8 cellular contexts compared by ENCODE assay signal in genomic region chr4:183097251-183098079, GRCh38. TPM values are rescaled to one million over a fixed set of nuclear protein-coding genes. Genes with fewer than 3 reads are reported as not detected.
DNase-seq lines count a peak whose midpoint lies in the region; TF ChIP-seq lines count a peak whose summit lies in the region.

No MANE protein-coding gene starts in this region.

- no peak overlapping the region for H3K9ac ChIP-seq in BLaER1
- no peak overlapping the region for H3K9ac ChIP-seq in neural cell (ENCODE audit: low read length)

- peak overlapping the region; percentile 93 for H3K4me3 ChIP-seq in BLaER1
- peak overlapping the region; percentile 80 for H3K4me3 ChIP-seq in neural cell (ENCODE audit: low read length)

- no peak overlapping the region for H3K27ac ChIP-seq in BLaER1
- H3K27ac ChIP-seq in neural cell (ENCODE audit: low read length) = no peak overlapping the region

- DNase-seq in activated CD4-positive, alpha-beta T cell treated with anti-CD3 and anti-CD28 coated beads for 4 hours = peak; percentile 3 to 7
- DNase-seq in erythroblast (lab: John Stamatoyannopoulos, UW) = peak; percentile 45 to 46
- no peak for DNase-seq in NCI-H1048 (lab: John Stamatoyannopoulos, UW)
- no peak for DNase-seq in NK-92 treated with Interleukin-12 subunit alpha and Interleukin-12 subunit beta, amount 100 ng/mL, for 24 hours (lab: John Stamatoyannopoulos, UW)
- no peak for DNase-seq in DMS79 (lab: John Stamatoyannopoulos, UW)
- DNase-seq in GM20000 (ENCODE audit: low spot score) = no peak

- H3K4me1 ChIP-seq in BLaER1 = peaks cover 27% of the 10 kb centered on the region

- peaks cover 29% of the 10 kb centered on the region for H4K20me1 ChIP-seq in BLaER1
- no peaks in the 10 kb centered on the region for H4K20me1 ChIP-seq in neural cell (ENCODE audit: insufficient read depth)

- no peaks in the 10 kb centered on the region for H3F3A ChIP-seq in neural cell (ENCODE audit: insufficient read depth, low read length, poor library complexity, severe bottlenecking)

- no peak for TF ChIP-seq RAD21 in neural cell (conservative IDR thresholded peaks at IDR 0.05)

- H3K9me2 ChIP-seq in neural cell (ENCODE audit: insufficient read depth, low read length) = no peaks in the 10 kb centered on the region

- H3K27me3 ChIP-seq in BLaER1 (peaks cover 35% of the 10 kb centered on the region), neural cell (ENCODE audit: insufficient read depth, low read depth, low read length) (peaks cover 30% of the 10 kb centered on the region)

- no peak for TF ChIP-seq POLR2A in erythroblast (IDR thresholded peaks at IDR 0.05; ENCODE audit: low read length)

- no peak overlapping the region for H2AFZ ChIP-seq in neural cell (ENCODE audit: low read depth, low read length)

- H3K36me3 ChIP-seq in BLaER1 (no peaks in the 10 kb centered on the region), neural cell (ENCODE audit: insufficient read depth, low read length) (no peaks in the 10 kb centered on the region)

- H3K4me2 ChIP-seq in BLaER1 (peak overlapping the region; percentile 97), neural cell (ENCODE audit: low read length) (no peak overlapping the region)

- H3K79me2 ChIP-seq in neural cell (replicated peaks; ENCODE audit: insufficient read depth, low read length) = peaks cover 9% of the 10 kb centered on the region

- no peaks in the 10 kb centered on the region for H3K9me3 ChIP-seq in BLaER1
- no peaks in the 10 kb centered on the region for H3K9me3 ChIP-seq in neural cell (ENCODE audit: low read length)

- TF ChIP-seq CTCF in neural cell (IDR thresholded peaks at IDR 0.05; ENCODE audit: poor library complexity, severe bottlenecking) (no peak), GM20000 (IDR thresholded peaks at IDR 0.05; ENCODE audit: extremely low read depth, missing control alignments) (no peak)

- TF ChIP-seq EP300 in neural cell (conservative IDR thresholded peaks at IDR 0.05; ENCODE audit: poor library complexity, severe bottlenecking) = no peak

TF ChIP-seq in neural cell, 6 proteins besides CTCF, POLR2A, EP300 and RAD21:
- TF ChIP-seq POLR2AphosphoS5 (IDR thresholded peaks at IDR 0.05) (no peak), SMC3 (conservative IDR thresholded peaks at IDR 0.05; ENCODE audit: poor library complexity) (no peak), TAF1 (IDR thresholded peaks at IDR 0.05; ENCODE audit: low read depth) (no peak), MXI1 (conservative IDR thresholded peaks at IDR 0.05; ENCODE audit: poor library complexity, severe bottlenecking) (peak; percentile 11), EZH2 (IDR thresholded peaks at IDR 0.05; ENCODE audit: borderline replicate concordance, insufficient read depth, low read length, poor library complexity, severe bottlenecking) (no peak)
- TF ChIP-seq, protein P1, sequence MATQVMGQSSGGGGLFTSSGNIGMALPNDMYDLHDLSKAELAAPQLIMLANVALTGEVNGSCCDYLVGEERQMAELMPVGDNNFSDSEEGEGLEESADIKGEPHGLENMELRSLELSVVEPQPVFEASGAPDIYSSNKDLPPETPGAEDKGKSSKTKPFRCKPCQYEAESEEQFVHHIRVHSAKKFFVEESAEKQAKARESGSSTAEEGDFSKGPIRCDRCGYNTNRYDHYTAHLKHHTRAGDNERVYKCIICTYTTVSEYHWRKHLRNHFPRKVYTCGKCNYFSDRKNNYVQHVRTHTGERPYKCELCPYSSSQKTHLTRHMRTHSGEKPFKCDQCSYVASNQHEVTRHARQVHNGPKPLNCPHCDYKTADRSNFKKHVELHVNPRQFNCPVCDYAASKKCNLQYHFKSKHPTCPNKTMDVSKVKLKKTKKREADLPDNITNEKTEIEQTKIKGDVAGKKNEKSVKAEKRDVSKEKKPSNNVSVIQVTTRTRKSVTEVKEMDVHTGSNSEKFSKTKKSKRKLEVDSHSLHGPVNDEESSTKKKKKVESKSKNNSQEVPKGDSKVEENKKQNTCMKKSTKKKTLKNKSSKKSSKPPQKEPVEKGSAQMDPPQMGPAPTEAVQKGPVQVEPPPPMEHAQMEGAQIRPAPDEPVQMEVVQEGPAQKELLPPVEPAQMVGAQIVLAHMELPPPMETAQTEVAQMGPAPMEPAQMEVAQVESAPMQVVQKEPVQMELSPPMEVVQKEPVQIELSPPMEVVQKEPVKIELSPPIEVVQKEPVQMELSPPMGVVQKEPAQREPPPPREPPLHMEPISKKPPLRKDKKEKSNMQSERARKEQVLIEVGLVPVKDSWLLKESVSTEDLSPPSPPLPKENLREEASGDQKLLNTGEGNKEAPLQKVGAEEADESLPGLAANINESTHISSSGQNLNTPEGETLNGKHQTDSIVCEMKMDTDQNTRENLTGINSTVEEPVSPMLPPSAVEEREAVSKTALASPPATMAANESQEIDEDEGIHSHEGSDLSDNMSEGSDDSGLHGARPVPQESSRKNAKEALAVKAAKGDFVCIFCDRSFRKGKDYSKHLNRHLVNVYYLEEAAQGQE (IDR thresholded peaks at IDR 0.05; ENCODE audit: borderline replicate concordance) = no peak

RNA-seq across cellular contexts. Expression of gene WWC2, which starts 1.6 kb away (rescaled TPM):
- 3.9 and 5.7 TPM in 2 replicates for polyA plus RNA-seq in neural cell
- 15.0 and 16.6 TPM in 2 replicates for polyA minus RNA-seq in neural cell

Comparison
In these comparisons a context has a peak if more than half of its experiments do, and no peak if none do; other contexts are left out.
1. DNase-seq: peak in activated CD4-positive, alpha-beta T cell treated with anti-CD3 and anti-CD28 coated beads for 4 hours (2 of 2) and erythroblast (2 of 2); none in NCI-H1048 (single experiment), NK-92 treated with Interleukin-12 subunit alpha and Interleukin-12 subunit beta, amount 100 ng/mL, for 24 hours (single experiment), DMS79 (single experiment) and GM20000 (single experiment).